In the genomic region with DNA sequence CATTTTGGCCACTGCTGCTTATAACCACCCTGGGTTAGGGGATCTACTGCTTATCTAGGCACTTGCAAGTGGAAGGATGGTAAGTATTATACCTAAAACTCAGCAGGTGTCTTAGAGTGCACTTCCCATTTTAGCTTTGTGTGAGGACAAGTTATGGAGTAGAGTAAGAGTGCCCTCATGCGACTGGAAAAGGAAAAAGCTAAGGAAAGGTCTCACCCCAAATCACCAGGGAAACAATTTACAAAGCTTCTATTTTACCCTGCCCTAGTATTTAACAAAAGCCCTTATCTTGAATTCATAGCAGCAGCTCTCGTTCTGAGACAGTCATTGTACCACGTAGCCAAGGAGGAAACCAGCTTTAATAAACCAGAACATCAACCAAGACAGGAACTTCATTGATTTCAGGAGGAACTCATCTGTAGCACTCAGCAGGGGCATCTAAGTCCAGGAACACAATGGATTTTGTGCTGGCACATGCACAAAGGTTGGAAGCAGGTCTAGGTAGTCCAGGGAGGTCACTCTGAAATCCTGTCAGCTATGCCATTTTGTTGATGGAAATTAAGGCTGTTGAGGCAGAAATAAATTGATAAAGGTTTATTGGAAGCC, we compare ENCODE assay signal across 9 cellular contexts. TPM values are rescaled to one million over a fixed set of nuclear protein-coding genes. Genes with fewer than 3 reads are reported as not detected.
DNase-seq lines count a peak whose midpoint lies in the region; ATAC-seq, FAIRE-seq and TF ChIP-seq lines count a peak whose summit lies in the region.
"Had no signal": no experiment of that assay in that cellular context is flagged by ENCODE, and none has a peak within 500 bp of the region (broad histone marks: within the 10 kb centered on the region; RNA-seq: fewer than 3 reads in every experiment).

No MANE protein-coding gene starts in this region.

- peak; percentile 94 for FAIRE-seq in urothelium cell line (lab: Jason Lieb, UNC)

- H3K36me3 ChIP-seq in lower lobe of right lung: no peaks in the 10 kb centered on the region

- no peaks in the 10 kb centered on the region for H3K4me1 ChIP-seq in lower lobe of right lung

- TF ChIP-seq CTCF in GM12865 (IDR thresholded peaks at IDR 0.05; ENCODE audit: insufficient read depth, low read depth, low read length, missing control alignments) (peak; percentile 71), lower lobe of right lung (IDR thresholded peaks at IDR 0.05) (peak; percentile 69)

- peak; percentile 89 to 90 for ATAC-seq in lower lobe of right lung
- ATAC-seq in HG03135 (IDR thresholded peaks at IDR 0.05; ENCODE audit: unreplicated experiment): no peak

- intact Hi-C loops in lower lobe of right lung (cut with DNase I): loop anchor here (10.0 kb wide), 1 partner anchor 90 kb away; a partner anchor contains a TSS

- peaks cover under 1% of the 10 kb centered on the region for H3K9me3 ChIP-seq in lower lobe of right lung

- H3K27me3 ChIP-seq in lower lobe of right lung (ENCODE audit: low read depth): no peaks in the 10 kb centered on the region

- H3K27ac ChIP-seq in lower lobe of right lung: no peak overlapping the region

- H3K4me3 ChIP-seq in GM12865 (ENCODE audit: low read depth, low read length) (no peak overlapping the region), lower lobe of right lung (no peak overlapping the region)

- peak; percentile 65 for DNase-seq in AG08395 (ENCODE audit: low spot score)
- DNase-seq in GM12865 (ENCODE audit: low read depth): peak; percentile 74
- DNase-seq in NCI-H1417 (lab: John Stamatoyannopoulos, UW): peak; percentile 64 to 90 (median 78)
- peak; percentile 33 for DNase-seq in SK-N-DZ (ENCODE audit: low spot score)
- DNase-seq in dermis microvascular lymphatic vessel endothelial cell (ENCODE audit: low read depth in 2 of 2): peak; percentile 36 to 63
- no peak for DNase-seq in lower lobe of right lung
- peak; percentile 80 for DNase-seq in urothelium cell line (ENCODE audit: low spot score)

RNA-seq across cellular contexts. Expression of a gene that starts 2.9 kb away (rescaled TPM):
- polyA plus RNA-seq in SK-N-DZ (2014; cell fraction: cytosol; rRNA removed): 0.05 TPM in 1 of 2 replicates, not detected in the other
- polyA plus RNA-seq in SK-N-DZ (2014; cell fraction: nucleus; rRNA removed): not detected in 2 replicates
- total RNA-seq in dermis microvascular lymphatic vessel endothelial cell (not detected in 2 replicates), lower lobe of right lung (0.38 TPM)
- total RNA-seq: natural killer cell treated with Interleukin-12 subunit alpha and Interleukin-12 subunit beta and Interleukin-15 and Interleukin-18, amount 100 ng/mL, for 72 hours had no signal

RNA-seq across cellular contexts. Expression of a gene that starts 9.0 kb away (rescaled TPM):
- polyA plus RNA-seq in SK-N-DZ (2014; cell fraction: cytosol; rRNA removed): 71.0 and 81.4 TPM in 2 replicates
- polyA plus RNA-seq in SK-N-DZ (2014; cell fraction: nucleus; rRNA removed): 58.3 and 61.0 TPM in 2 replicates
- total RNA-seq in dermis microvascular lymphatic vessel endothelial cell: 77.0 and 84.6 TPM in 2 replicates
- total RNA-seq in lower lobe of right lung: 50.4 TPM

RNA-seq across cellular contexts. Expression of a gene that starts 30.2 kb away (rescaled TPM):
- 33.7 and 37.7 TPM in 2 replicates for polyA plus RNA-seq in SK-N-DZ (2014; cell fraction: cytosol; rRNA removed)
- 23.7 and 26.7 TPM in 2 replicates for polyA plus RNA-seq in SK-N-DZ (2014; cell fraction: nucleus; rRNA removed)
- 36.2 and 51.2 TPM in 2 replicates for total RNA-seq in dermis microvascular lymphatic vessel endothelial cell
- total RNA-seq in lower lobe of right lung: 108 TPM
